ENCODE assay signal across 1 cellular context in the genomic region with DNA sequence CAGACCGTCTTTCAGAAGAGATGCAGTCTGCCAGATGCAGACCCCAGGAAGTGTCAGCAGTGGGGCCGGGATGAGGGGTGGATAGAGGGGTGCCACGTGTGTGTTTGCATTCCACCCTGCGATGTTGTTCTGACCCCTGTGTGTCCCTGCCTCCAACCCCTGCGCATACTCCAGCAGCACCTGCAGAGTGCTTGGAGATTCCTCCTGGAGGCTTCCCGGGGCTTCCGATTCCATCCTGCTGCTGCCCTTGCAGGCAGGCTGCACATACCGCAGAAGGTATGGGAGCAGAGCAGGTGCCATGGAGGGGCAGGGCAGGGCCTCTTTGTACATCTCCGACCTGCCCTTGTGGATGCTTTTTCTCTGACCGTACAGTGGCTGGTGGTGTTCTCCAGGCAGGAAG.
TF ChIP-seq lines count a peak whose summit lies in the region.

No MANE protein-coding gene starts in this region.

TF ChIP-seq in GM23338, 12 proteins besides CTCF, POLR2A, EP300 and RAD21 (continued from another document):
- TF ChIP-seq, protein P1, sequence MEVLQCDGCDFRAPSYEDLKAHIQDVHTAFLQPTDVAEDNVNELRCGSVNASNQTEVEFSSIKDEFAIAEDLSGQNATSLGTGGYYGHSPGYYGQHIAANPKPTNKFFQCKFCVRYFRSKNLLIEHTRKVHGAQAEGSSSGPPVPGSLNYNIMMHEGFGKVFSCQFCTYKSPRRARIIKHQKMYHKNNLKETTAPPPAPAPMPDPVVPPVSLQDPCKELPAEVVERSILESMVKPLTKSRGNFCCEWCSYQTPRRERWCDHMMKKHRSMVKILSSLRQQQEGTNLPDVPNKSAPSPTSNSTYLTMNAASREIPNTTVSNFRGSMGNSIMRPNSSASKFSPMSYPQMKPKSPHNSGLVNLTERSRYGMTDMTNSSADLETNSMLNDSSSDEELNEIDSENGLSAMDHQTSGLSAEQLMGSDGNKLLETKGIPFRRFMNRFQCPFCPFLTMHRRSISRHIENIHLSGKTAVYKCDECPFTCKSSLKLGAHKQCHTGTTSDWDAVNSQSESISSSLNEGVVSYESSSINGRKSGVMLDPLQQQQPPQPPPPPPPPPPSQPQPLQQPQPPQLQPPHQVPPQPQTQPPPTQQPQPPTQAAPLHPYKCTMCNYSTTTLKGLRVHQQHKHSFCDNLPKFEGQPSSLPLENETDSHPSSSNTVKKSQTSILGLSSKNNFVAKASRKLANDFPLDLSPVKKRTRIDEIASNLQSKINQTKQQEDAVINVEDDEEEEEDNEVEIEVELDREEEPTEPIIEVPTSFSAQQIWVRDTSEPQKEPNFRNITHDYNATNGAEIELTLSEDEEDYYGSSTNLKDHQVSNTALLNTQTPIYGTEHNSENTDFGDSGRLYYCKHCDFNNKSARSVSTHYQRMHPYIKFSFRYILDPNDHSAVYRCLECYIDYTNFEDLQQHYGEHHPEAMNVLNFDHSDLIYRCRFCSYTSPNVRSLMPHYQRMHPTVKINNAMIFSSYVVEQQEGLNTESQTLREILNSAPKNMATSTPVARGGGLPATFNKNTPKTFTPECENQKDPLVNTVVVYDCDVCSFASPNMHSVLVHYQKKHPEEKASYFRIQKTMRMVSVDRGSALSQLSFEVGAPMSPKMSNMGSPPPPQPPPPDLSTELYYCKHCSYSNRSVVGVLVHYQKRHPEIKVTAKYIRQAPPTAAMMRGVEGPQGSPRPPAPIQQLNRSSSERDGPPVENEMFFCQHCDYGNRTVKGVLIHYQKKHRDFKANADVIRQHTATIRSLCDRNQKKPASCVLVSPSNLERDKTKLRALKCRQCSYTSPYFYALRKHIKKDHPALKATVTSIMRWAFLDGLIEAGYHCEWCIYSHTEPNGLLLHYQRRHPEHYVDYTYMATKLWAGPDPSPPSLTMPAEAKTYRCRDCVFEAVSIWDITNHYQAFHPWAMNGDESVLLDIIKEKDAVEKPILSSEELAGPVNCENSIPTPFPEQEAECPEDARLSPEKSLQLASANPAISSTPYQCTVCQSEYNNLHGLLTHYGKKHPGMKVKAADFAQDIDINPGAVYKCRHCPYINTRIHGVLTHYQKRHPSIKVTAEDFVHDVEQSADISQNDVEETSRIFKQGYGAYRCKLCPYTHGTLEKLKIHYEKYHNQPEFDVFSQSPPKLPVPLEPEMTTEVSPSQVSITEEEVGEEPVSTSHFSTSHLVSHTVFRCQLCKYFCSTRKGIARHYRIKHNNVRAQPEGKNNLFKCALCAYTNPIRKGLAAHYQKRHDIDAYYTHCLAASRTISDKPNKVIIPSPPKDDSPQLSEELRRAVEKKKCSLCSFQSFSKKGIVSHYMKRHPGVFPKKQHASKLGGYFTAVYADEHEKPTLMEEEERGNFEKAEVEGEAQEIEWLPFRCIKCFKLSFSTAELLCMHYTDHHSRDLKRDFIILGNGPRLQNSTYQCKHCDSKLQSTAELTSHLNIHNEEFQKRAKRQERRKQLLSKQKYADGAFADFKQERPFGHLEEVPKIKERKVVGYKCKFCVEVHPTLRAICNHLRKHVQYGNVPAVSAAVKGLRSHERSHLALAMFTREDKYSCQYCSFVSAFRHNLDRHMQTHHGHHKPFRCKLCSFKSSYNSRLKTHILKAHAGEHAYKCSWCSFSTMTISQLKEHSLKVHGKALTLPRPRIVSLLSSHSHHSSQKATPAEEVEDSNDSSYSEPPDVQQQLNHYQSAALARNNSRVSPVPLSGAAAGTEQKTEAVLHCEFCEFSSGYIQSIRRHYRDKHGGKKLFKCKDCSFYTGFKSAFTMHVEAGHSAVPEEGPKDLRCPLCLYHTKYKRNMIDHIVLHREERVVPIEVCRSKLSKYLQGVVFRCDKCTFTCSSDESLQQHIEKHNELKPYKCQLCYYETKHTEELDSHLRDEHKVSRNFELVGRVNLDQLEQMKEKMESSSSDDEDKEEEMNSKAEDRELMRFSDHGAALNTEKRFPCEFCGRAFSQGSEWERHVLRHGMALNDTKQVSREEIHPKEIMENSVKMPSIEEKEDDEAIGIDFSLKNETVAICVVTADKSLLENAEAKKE (CRISPR knock-in tag; IDR thresholded peaks at IDR 0.05) = no peak
- TF ChIP-seq, protein P2, sequence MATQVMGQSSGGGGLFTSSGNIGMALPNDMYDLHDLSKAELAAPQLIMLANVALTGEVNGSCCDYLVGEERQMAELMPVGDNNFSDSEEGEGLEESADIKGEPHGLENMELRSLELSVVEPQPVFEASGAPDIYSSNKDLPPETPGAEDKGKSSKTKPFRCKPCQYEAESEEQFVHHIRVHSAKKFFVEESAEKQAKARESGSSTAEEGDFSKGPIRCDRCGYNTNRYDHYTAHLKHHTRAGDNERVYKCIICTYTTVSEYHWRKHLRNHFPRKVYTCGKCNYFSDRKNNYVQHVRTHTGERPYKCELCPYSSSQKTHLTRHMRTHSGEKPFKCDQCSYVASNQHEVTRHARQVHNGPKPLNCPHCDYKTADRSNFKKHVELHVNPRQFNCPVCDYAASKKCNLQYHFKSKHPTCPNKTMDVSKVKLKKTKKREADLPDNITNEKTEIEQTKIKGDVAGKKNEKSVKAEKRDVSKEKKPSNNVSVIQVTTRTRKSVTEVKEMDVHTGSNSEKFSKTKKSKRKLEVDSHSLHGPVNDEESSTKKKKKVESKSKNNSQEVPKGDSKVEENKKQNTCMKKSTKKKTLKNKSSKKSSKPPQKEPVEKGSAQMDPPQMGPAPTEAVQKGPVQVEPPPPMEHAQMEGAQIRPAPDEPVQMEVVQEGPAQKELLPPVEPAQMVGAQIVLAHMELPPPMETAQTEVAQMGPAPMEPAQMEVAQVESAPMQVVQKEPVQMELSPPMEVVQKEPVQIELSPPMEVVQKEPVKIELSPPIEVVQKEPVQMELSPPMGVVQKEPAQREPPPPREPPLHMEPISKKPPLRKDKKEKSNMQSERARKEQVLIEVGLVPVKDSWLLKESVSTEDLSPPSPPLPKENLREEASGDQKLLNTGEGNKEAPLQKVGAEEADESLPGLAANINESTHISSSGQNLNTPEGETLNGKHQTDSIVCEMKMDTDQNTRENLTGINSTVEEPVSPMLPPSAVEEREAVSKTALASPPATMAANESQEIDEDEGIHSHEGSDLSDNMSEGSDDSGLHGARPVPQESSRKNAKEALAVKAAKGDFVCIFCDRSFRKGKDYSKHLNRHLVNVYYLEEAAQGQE (IDR thresholded peaks at IDR 0.05; ENCODE audit: unreplicated experiment) = no peak
- no peak for TF ChIP-seq NANOG (IDR thresholded peaks at IDR 0.05; ENCODE audit: borderline replicate concordance)
- no peak for TF ChIP-seq CREB1 (CRISPR knock-in tag; IDR thresholded peaks at IDR 0.05; ENCODE audit: low read depth)
- TF ChIP-seq, protein P3, sequence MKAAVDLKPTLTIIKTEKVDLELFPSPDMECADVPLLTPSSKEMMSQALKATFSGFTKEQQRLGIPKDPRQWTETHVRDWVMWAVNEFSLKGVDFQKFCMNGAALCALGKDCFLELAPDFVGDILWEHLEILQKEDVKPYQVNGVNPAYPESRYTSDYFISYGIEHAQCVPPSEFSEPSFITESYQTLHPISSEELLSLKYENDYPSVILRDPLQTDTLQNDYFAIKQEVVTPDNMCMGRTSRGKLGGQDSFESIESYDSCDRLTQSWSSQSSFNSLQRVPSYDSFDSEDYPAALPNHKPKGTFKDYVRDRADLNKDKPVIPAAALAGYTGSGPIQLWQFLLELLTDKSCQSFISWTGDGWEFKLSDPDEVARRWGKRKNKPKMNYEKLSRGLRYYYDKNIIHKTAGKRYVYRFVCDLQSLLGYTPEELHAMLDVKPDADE (IDR thresholded peaks at IDR 0.05) = no peak
- TF ChIP-seq STAT1 (IDR thresholded peaks at IDR 0.05; ENCODE audit: unreplicated experiment) = no peak
- TF ChIP-seq ZNF331 (CRISPR knock-in tag; IDR thresholded peaks at IDR 0.05; ENCODE audit: low read depth) = no peak
- TF ChIP-seq POLR2AphosphoS5 (IDR thresholded peaks at IDR 0.05; ENCODE audit: low read depth) = no peak
- TF ChIP-seq EZH2 (IDR thresholded peaks at IDR 0.05; ENCODE audit: low read depth, unreplicated experiment) = no peak
- TF ChIP-seq ZNF114 (CRISPR knock-in tag; IDR thresholded peaks at IDR 0.05) = no peak
